8 cellular contexts compared by ENCODE assay signal in the genomic region with DNA sequence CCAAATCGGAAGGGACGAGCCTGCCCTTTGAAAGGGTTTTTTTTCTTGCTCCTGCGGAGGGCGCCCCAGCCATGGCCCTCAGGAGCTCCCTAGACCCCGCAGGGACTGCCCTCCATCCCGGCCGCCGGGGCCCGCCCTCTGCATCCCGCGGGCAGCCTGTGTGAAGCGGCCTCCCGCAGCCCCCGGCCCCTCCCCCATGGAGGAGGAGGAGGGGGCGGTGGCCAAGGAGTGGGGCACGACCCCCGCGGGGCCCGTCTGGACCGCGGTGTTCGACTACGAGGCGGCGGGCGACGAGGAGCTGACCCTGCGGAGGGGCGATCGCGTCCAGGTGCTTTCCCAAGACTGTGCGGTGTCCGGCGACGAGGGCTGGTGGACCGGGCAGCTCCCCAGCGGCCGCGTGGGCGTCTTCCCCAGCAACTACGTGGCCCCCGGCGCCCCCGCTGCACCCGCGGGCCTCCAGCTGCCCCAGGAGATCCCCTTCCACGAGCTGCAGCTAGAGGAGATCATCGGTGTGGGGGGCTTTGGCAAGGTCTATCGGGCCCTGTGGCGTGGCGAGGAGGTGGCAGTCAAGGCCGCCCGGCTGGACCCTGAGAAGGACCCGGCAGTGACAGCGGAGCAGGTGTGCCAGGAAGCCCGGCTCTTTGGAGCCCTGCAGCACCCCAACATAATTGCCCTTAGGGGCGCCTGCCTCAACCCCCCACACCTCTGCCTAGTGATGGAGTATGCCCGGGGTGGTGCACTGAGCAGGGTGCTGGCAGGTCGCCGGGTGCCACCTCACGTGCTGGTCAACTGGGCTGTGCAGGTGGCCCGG. TPM values are rescaled to one million over a fixed set of nuclear protein-coding genes. Genes with fewer than 3 reads are reported as not detected.
DNase-seq lines count a peak whose midpoint lies in the region; ATAC-seq, FAIRE-seq and TF ChIP-seq lines count a peak whose summit lies in the region.

No MANE protein-coding gene starts in this region.

- DNase-seq in NCI-H82 (lab: John Stamatoyannopoulos, UW) (peak; percentile 44), NCI-H82 treated with DMSO at 0.1 percent for 48 hours (lab: John Stamatoyannopoulos, UW; ENCODE audit: unreplicated experiment) (no peak), RPMI7951 (ENCODE audit: low read depth) (peak; percentile 17), cardiac fibroblast (ENCODE audit: low read depth in 2 of 2) (peak in 1 of 2 donors; percentile 35), HepG2 (ENCODE audit: low spot score) (no peak)

- TF ChIP-seq EP300 in HepG2 (IDR thresholded peaks at IDR 0.05; ENCODE audit: low read depth in 2 of 2, low read length in 2 of 2) (no peak), HepG2 (CRISPR knock-in tag; IDR thresholded peaks at IDR 0.05; ENCODE audit: borderline replicate concordance) (no peak)

- BruUV-seq in HepG2 (replicated peaks; lab: Mats Ljungman, UMichigan) = no TSS peak

- H3K36me3 ChIP-seq in HepG2 (replicated peaks in 1 of 2; ENCODE audit: control insufficient read depth in 1 of 2, insufficient read depth in 2 of 2, low read length in 2 of 2) (no peaks in the 10 kb centered on the region), stomach smooth muscle (ENCODE audit: control insufficient read depth in 2 of 2, insufficient read depth in 2 of 2, low read length in 2 of 2) (no peaks in the 10 kb centered on the region)

- H3K4me1 ChIP-seq in HepG2 (ENCODE audit: insufficient read depth, low read length) (peaks cover 19% of the 10 kb centered on the region), stomach smooth muscle (ENCODE audit: control insufficient read depth, insufficient read depth, low read length) (peaks cover 23% of the 10 kb centered on the region)

- no peak overlapping the region for H3K27ac ChIP-seq in HepG2 (ENCODE audit: extremely low read length, insufficient read depth, low read length)
- H3K27ac ChIP-seq in stomach smooth muscle (ENCODE audit: low read length) = no peak overlapping the region

- intact Hi-C loops in HepG2 (cut with micrococcal nuclease; ENCODE audit: unreplicated experiment) = no loop called here

- no peak for FAIRE-seq in HepG2 (lab: Jason Lieb, UNC)

- H3K79me2 ChIP-seq in HepG2 (ENCODE audit: insufficient read depth, low read length) = no peaks in the 10 kb centered on the region

- no peak overlapping the region for H2AFZ ChIP-seq in HepG2 (ENCODE audit: low read length)

- TF ChIP-seq CTCF in cardiac fibroblast (IDR thresholded peaks at IDR 0.05; ENCODE audit: low read depth, low read length) = peak; percentile 9
- TF ChIP-seq CTCF in HepG2 (CRISPR knock-in tag; IDR thresholded peaks at IDR 0.05) = 0 out of 2 replicates have a peak, but pooled peaks have one; percentile 23

- CTCF ChIA-PET in HepG2 (lab: Yijun Ruan, JAX; ENCODE audit: low intra/inter-chr PET ratio, low total read pairs) = no interaction called here

- no peak for TF ChIP-seq POLR2A in HepG2 (IDR thresholded peaks at IDR 0.05; ENCODE audit: insufficient read depth in 1 of 2, low read depth in 2 of 2, low read length in 2 of 2)

- POLR2A ChIA-PET in HepG2 (lab: Yijun Ruan, JAX) = interaction anchor here (1.0 kb wide), 1 partner anchor 32 kb away, joined by 7 read pairs; no protein-coding TSS in a partner anchor

- H3K4me2 ChIP-seq in HepG2 (ENCODE audit: low read depth, low read length) = peak overlapping the region; percentile 74

- in situ Hi-C loops in HepG2 (cut with HindIII; ENCODE audit: extremely low pct_ligation_motif_present, low pct_unique_long_range_greater_than_20kb) = no loop called here

- peak overlapping the region; percentile 56 for H3K9ac ChIP-seq in HepG2 (ENCODE audit: insufficient read depth, low read depth, low read length)
- peak overlapping the region; percentile 51 to 60 for H3K9ac ChIP-seq in stomach smooth muscle (ENCODE audit: low read length in 2 of 2)

- no peaks in the 10 kb centered on the region; a peak in 1 of 5 replicates for H3K27me3 ChIP-seq in HepG2 (ENCODE audit: control insufficient read depth in 1 of 2, insufficient read depth in 2 of 2, low read length in 2 of 2)
- H3K27me3 ChIP-seq in stomach smooth muscle (ENCODE audit: control insufficient read depth in 1 of 2, insufficient read depth in 2 of 2, low read length in 2 of 2) = no peaks in the 10 kb centered on the region

- H3K9me3 ChIP-seq in HepG2 (ENCODE audit: low read length) = no peaks in the 10 kb centered on the region
- no peaks in the 10 kb centered on the region for H3K9me3 ChIP-seq in stomach smooth muscle (ENCODE audit: control insufficient read depth in 2 of 2, low read length in 2 of 2)

- H4K20me1 ChIP-seq in HepG2 (ENCODE audit: insufficient read depth, low read length) = no peaks in the 10 kb centered on the region

- no peak for TF ChIP-seq RAD21 in HepG2 (CRISPR knock-in tag; IDR thresholded peaks at IDR 0.05)

- WGBS in HepG2 (ENCODE audit: low lambda C conversion rate) = 40% methylated on average over 4 of the region's 62 CpGs

- H3K4me3 ChIP-seq in cardiac fibroblast (replicated peaks in 1 of 2; ENCODE audit: low read depth in 2 of 2, low read length in 2 of 2) (peak overlapping the region; percentile 56 to 86), HepG2 (replicated peaks in 1 of 3; ENCODE audit: insufficient read depth in 1 of 3, low read depth in 2 of 3, low read length in 3 of 3) (peak overlapping the region; percentile 66 to 93 (median 87)), stomach smooth muscle (ENCODE audit: low read length in 2 of 2) (peak overlapping the region; percentile 60 to 96)

- peak; percentile 17 for ATAC-seq in HG02642 (IDR thresholded peaks at IDR 0.05; ENCODE audit: poor library complexity, unreplicated experiment)
- peak; percentile 17; the same call in 2 of the 3 replicates for ATAC-seq in HepG2
- ATAC-seq in GM21390 (IDR thresholded peaks at IDR 0.05; ENCODE audit: unreplicated experiment) = no peak

RNA-seq across cellular contexts. Expression of a gene that starts 0.8 kb away (rescaled TPM):
- 3.8 and 4.9 TPM in 2 replicates for total RNA-seq in RPMI7951 (2014; rRNA removed; shearing (Covaris generic))
- 1.9 and 3.4 TPM in 2 replicates for total RNA-seq in HepG2 (2016; rRNA removed; fragmentation: Illumina TruSeq; extraction: Trizol)
- 3.4 and 3.7 TPM in 2 replicates for total RNA-seq in HepG2 (2016; cell fraction: cytosol; rRNA removed; fragmentation: Illumina TruSeq; extraction: Trizol; ENCODE audit: low read depth)
- 1.5 and 4.3 TPM in 2 replicates for total RNA-seq in HepG2 (2016; cell fraction: insoluble cytoplasmic fraction; rRNA removed; fragmentation: Illumina TruSeq; extraction: Trizol)
- total RNA-seq in HepG2 (2016; cell fraction: membrane; rRNA removed; fragmentation: Illumina TruSeq; extraction: Trizol) = 2.3 and 3.1 TPM in 2 replicates
- total RNA-seq in HepG2 (2016; cell fraction: nucleus; rRNA removed; fragmentation: Illumina TruSeq; extraction: Trizol) = 4.8 and 6.5 TPM in 2 replicates
- 5.0 and 6.7 TPM in 2 replicates for polyA plus RNA-seq in HepG2 (2011; rRNA removed)
- polyA plus RNA-seq in HepG2 (2011; cell fraction: cytosol; rRNA removed) = 2.4 and 4.6 TPM in 2 replicates
- 28.9 and 39.9 TPM in 2 replicates for polyA plus RNA-seq in HepG2 (2011; cell fraction: nucleus; rRNA removed)
- polyA plus RNA-seq in HepG2 (2012) = 4.5 and 7.7 TPM in 2 replicates
- 1.1 and 1.2 TPM in 2 replicates for polyA plus RNA-seq in HepG2 (2016; cell fraction: cytosol; fragmentation: Illumina TruSeq; extraction: Trizol; ENCODE audit: low read depth)
- polyA plus RNA-seq in HepG2 (2016; cell fraction: insoluble cytoplasmic fraction; fragmentation: Illumina TruSeq; extraction: Trizol; ENCODE audit: low read depth) = 2.1 and 3.6 TPM in 2 replicates
- polyA plus RNA-seq in HepG2 (2016; cell fraction: membrane; fragmentation: Illumina TruSeq; extraction: Trizol; ENCODE audit: low read depth) = 2.5 and 3.9 TPM in 2 replicates
- polyA plus RNA-seq in HepG2 (2016; cell fraction: nucleus; fragmentation: Illumina TruSeq; extraction: Trizol; ENCODE audit: insufficient read depth, low read depth) = 14.6 and 16.4 TPM in 2 replicates
- 9.5 and 13.6 TPM in 2 replicates for polyA minus RNA-seq in HepG2 (2011; rRNA and poly(A)+ RNA removed; ENCODE audit: low replicate concordance)
- 3.7 and 4.1 TPM in 2 replicates for polyA minus RNA-seq in HepG2 (2011; cell fraction: cytosol; rRNA and poly(A)+ RNA removed)
- polyA minus RNA-seq in HepG2 (2011; cell fraction: nucleus; rRNA and poly(A)+ RNA removed) = 9.0 and 9.3 TPM in 2 replicates

RNA-seq across cellular contexts. Expression of a gene that starts 26.1 kb away (rescaled TPM):
- not detected in 2 replicates for total RNA-seq in RPMI7951 (2014; rRNA removed; shearing (Covaris generic))
- not detected in 2 replicates for total RNA-seq in HepG2 (2016; rRNA removed; fragmentation: Illumina TruSeq; extraction: Trizol)
- not detected in 2 replicates for total RNA-seq in HepG2 (2016; cell fraction: cytosol; rRNA removed; fragmentation: Illumina TruSeq; extraction: Trizol; ENCODE audit: low read depth)
- not detected in 2 replicates for total RNA-seq in HepG2 (2016; cell fraction: insoluble cytoplasmic fraction; rRNA removed; fragmentation: Illumina TruSeq; extraction: Trizol)
- total RNA-seq in HepG2 (2016; cell fraction: membrane; rRNA removed; fragmentation: Illumina TruSeq; extraction: Trizol) = not detected in 2 replicates
- total RNA-seq in HepG2 (2016; cell fraction: nucleus; rRNA removed; fragmentation: Illumina TruSeq; extraction: Trizol) = not detected in 2 replicates
- not detected in 2 replicates for polyA plus RNA-seq in HepG2 (2011; rRNA removed)
- polyA plus RNA-seq in HepG2 (2011; cell fraction: cytosol; rRNA removed) = not detected in 2 replicates
- polyA plus RNA-seq in HepG2 (2011; cell fraction: nucleus; rRNA removed) = 0.05 TPM in 1 of 2 replicates, not detected in the other
- polyA plus RNA-seq in HepG2 (2012) = 0.08 and 0.27 TPM in 2 replicates
- polyA plus RNA-seq in HepG2 (2016; cell fraction: cytosol; fragmentation: Illumina TruSeq; extraction: Trizol; ENCODE audit: low read depth) = not detected in 2 replicates
- not detected in 2 replicates for polyA plus RNA-seq in HepG2 (2016; cell fraction: insoluble cytoplasmic fraction; fragmentation: Illumina TruSeq; extraction: Trizol; ENCODE audit: low read depth)
- not detected in 2 replicates for polyA plus RNA-seq in HepG2 (2016; cell fraction: membrane; fragmentation: Illumina TruSeq; extraction: Trizol; ENCODE audit: low read depth)
- not detected in 2 replicates for polyA plus RNA-seq in HepG2 (2016; cell fraction: nucleus; fragmentation: Illumina TruSeq; extraction: Trizol; ENCODE audit: insufficient read depth, low read depth)
- polyA minus RNA-seq in HepG2 (2011; rRNA and poly(A)+ RNA removed; ENCODE audit: low replicate concordance) = not detected in 2 replicates
- polyA minus RNA-seq in HepG2 (2011; cell fraction: cytosol; rRNA and poly(A)+ RNA removed) = not detected in 2 replicates
- not detected in 2 replicates for polyA minus RNA-seq in HepG2 (2011; cell fraction: nucleus; rRNA and poly(A)+ RNA removed)

RNA-seq across cellular contexts. Expression of a gene that starts 34.4 kb away (rescaled TPM):
- total RNA-seq in RPMI7951 (2014; rRNA removed; shearing (Covaris generic)) = 0.29 TPM in 1 of 2 replicates, not detected in the other
- 0.66 and 1.1 TPM in 2 replicates for total RNA-seq in HepG2 (2016; rRNA removed; fragmentation: Illumina TruSeq; extraction: Trizol)
- 0.20 and 0.35 TPM in 2 replicates for total RNA-seq in HepG2 (2016; cell fraction: cytosol; rRNA removed; fragmentation: Illumina TruSeq; extraction: Trizol; ENCODE audit: low read depth)
- 0.85 and 1.1 TPM in 2 replicates for total RNA-seq in HepG2 (2016; cell fraction: insoluble cytoplasmic fraction; rRNA removed; fragmentation: Illumina TruSeq; extraction: Trizol)
- total RNA-seq in HepG2 (2016; cell fraction: membrane; rRNA removed; fragmentation: Illumina TruSeq; extraction: Trizol) = 0.74 and 0.79 TPM in 2 replicates
- total RNA-seq in HepG2 (2016; cell fraction: nucleus; rRNA removed; fragmentation: Illumina TruSeq; extraction: Trizol) = 0.69 and 0.96 TPM in 2 replicates
- 1.8 and 2.8 TPM in 2 replicates for polyA plus RNA-seq in HepG2 (2011; rRNA removed)
- polyA plus RNA-seq in HepG2 (2011; cell fraction: cytosol; rRNA removed) = 1.7 and 2.0 TPM in 2 replicates
- 7.9 and 8.4 TPM in 2 replicates for polyA plus RNA-seq in HepG2 (2011; cell fraction: nucleus; rRNA removed)
- polyA plus RNA-seq in HepG2 (2012) = 2.0 and 2.9 TPM in 2 replicates
- polyA plus RNA-seq in HepG2 (2016; cell fraction: cytosol; fragmentation: Illumina TruSeq; extraction: Trizol; ENCODE audit: low read depth) = 0.25 and 0.58 TPM in 2 replicates
- polyA plus RNA-seq in HepG2 (2016; cell fraction: insoluble cytoplasmic fraction; fragmentation: Illumina TruSeq; extraction: Trizol; ENCODE audit: low read depth) = 1.0 and 1.2 TPM in 2 replicates
- polyA plus RNA-seq in HepG2 (2016; cell fraction: membrane; fragmentation: Illumina TruSeq; extraction: Trizol; ENCODE audit: low read depth) = 0.49 and 0.52 TPM in 2 replicates
- 2.3 and 2.8 TPM in 2 replicates for polyA plus RNA-seq in HepG2 (2016; cell fraction: nucleus; fragmentation: Illumina TruSeq; extraction: Trizol; ENCODE audit: insufficient read depth, low read depth)
- polyA minus RNA-seq in HepG2 (2011; rRNA and poly(A)+ RNA removed; ENCODE audit: low replicate concordance) = 0.07 and 2.4 TPM in 2 replicates
- 0.79 and 1.1 TPM in 2 replicates for polyA minus RNA-seq in HepG2 (2011; cell fraction: cytosol; rRNA and poly(A)+ RNA removed)
- polyA minus RNA-seq in HepG2 (2011; cell fraction: nucleus; rRNA and poly(A)+ RNA removed) = 0.90 and 1.2 TPM in 2 replicates

Comparison
In these comparisons a context has a peak if more than half of its experiments do, and no peak if none do; other contexts are left out.
1. DNase-seq: peak in NCI-H82 (single experiment) and RPMI7951 (single experiment); none in NCI-H82 treated with DMSO at 0.1 percent for 48 hours (single experiment) and HepG2 (single experiment).
2. Peak in every context shown above with its lines, with median percentiles within 50 percentile points of each other: H3K4me3 ChIP-seq.